34 cellular contexts compared by ENCODE assay signal in the genomic region with DNA sequence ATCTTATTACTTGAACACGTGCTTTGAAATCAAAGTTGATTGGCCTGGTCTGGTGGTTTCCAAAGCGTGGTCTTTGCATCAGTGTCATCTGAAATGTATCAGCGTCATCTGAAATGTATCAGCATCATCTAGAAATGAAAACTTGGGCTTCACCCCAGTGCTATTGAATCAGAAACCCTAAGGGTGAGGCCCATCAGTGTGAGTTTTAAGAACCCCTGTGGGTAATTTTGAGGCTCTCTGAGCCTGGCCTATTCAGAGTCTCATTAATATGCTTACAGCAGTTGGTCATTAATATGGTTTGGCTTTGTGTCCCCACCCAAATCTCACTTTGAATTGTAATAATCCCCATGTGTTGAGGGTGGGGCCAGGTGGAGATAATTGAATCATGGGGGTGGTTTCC.
"Had no signal": no experiment of that assay in that cellular context is flagged by ENCODE, and none has a peak within 500 bp of the region (broad histone marks: within the 10 kb centered on the region; RNA-seq: fewer than 3 reads in every experiment).

No MANE protein-coding gene starts in this region.

- H3K9me3 Mint-ChIP-seq: activated naive CD4-positive, alpha-beta T cell treated with anti-CD3 and anti-CD28 coated beads, Interleukin-2, amount 10 ng/mL, durations not matched to agents 7 days and 5 days; activated naive CD4-positive, alpha-beta T cell treated with anti-CD3 and anti-CD28 coated beads, Interleukin-2, amount 50 U/mL, for 24 hours; activated naive CD4-positive, alpha-beta T cell treated with anti-CD3 and anti-CD28 coated beads, Interleukin-2, amount 50 U/mL, for 72 hours; activated naive CD8-positive, alpha-beta T cell treated with anti-CD3 and anti-CD28 coated beads for 36 hours; activated naive CD8-positive, alpha-beta T cell treated with anti-CD3 and anti-CD28 coated beads, Interleukin-2, amount 10 ng/mL, durations not matched to agents 7 days and 5 days; activated naive CD8-positive, alpha-beta T cell treated with anti-CD3 and anti-CD28 coated beads, Interleukin-2, amount 50 U/mL, for 24 hours; activated T-cell treated with anti-CD3 and anti-CD28 coated beads, Interleukin-2, amount 50 U/mL, for 24 hours; activated T-cell treated with anti-CD3 and anti-CD28 coated beads, Interleukin-2, amount 50 U/mL, for 4 hours; activated T-cell treated with anti-CD3 and anti-CD28 coated beads, Interleukin-2, amount 50 U/mL, for 72 hours; activated T-helper 1 cell treated with anti-CD3 and anti-CD28 coated beads, Interleukin-12 subunit alpha, Interleukin-12 subunit beta, Interleukin-2, Interleukin-4 antibody, amounts not matched to agents 30 ng/mL and 10 ng/mL and 1 ng/mL, durations not matched to agents 14 hours and 24 hours and 36 hours; activated T-helper 17 cell treated with anti-CD3 and anti-CD28 coated beads, Interleukin-2, amount 50 U/mL, for 72 hours; activated T-helper 2 cell treated with anti-CD3 and anti-CD28 coated beads, Interferon-gamma antibody, Interleukin-2, Interleukin-4, amounts not matched to agents 10 μg/mL and 5 μg/mL and 100 μg/mL, durations not matched to agents 14 hours and 24 hours and 36 hours; brain; central memory CD8-positive, alpha-beta T cell had no signal

- ATAC-seq: activated naive CD4-positive, alpha-beta T cell treated with anti-CD3 and anti-CD28 coated beads, Interleukin-2, amount 50 U/mL, for 72 hours; activated naive CD8-positive, alpha-beta T cell treated with anti-CD3 and anti-CD28 coated beads, Interleukin-2, amount 50 U/mL, for 24 hours; activated T-cell treated with anti-CD3 and anti-CD28 coated beads, Interleukin-2, amount 50 U/mL, for 4 hours; activated T-helper 17 cell treated with anti-CD3 and anti-CD28 coated beads, Interleukin-2, amount 50 U/mL, for 72 hours; body of pancreas had no signal

- H3K4me3 Mint-ChIP-seq: activated naive CD4-positive, alpha-beta T cell treated with anti-CD3 and anti-CD28 coated beads, Interleukin-2, amount 10 ng/mL, durations not matched to agents 7 days and 5 days; activated naive CD4-positive, alpha-beta T cell treated with anti-CD3 and anti-CD28 coated beads, Interleukin-2, amount 50 U/mL, for 24 hours; activated naive CD8-positive, alpha-beta T cell; activated naive CD8-positive, alpha-beta T cell treated with anti-CD3 and anti-CD28 coated beads for 36 hours; activated naive CD8-positive, alpha-beta T cell treated with anti-CD3 and anti-CD28 coated beads, Interleukin-2, amount 10 ng/mL, durations not matched to agents 7 days and 5 days; activated naive CD8-positive, alpha-beta T cell treated with anti-CD3 and anti-CD28 coated beads, Interleukin-2, amount 50 U/mL, for 24 hours; activated T-cell treated with anti-CD3 and anti-CD28 coated beads, Interleukin-2, amount 50 U/mL, for 24 hours; activated T-cell treated with anti-CD3 and anti-CD28 coated beads, Interleukin-2, amount 50 U/mL, for 4 hours; activated T-cell treated with anti-CD3 and anti-CD28 coated beads, Interleukin-2, amount 50 U/mL, for 72 hours; activated T-helper 1 cell treated with anti-CD3 and anti-CD28 coated beads, Interleukin-12 subunit alpha, Interleukin-12 subunit beta, Interleukin-2, Interleukin-4 antibody, amounts not matched to agents 30 ng/mL and 10 ng/mL and 1 ng/mL, durations not matched to agents 14 hours and 24 hours and 36 hours; activated T-helper 17 cell treated with anti-CD3 and anti-CD28 coated beads, Interleukin-2, amount 50 U/mL, for 72 hours; brain; central memory CD8-positive, alpha-beta T cell had no signal

- H3K27ac Mint-ChIP-seq: activated naive CD4-positive, alpha-beta T cell treated with anti-CD3 and anti-CD28 coated beads, Interleukin-2, amount 10 ng/mL, durations not matched to agents 7 days and 5 days; activated naive CD4-positive, alpha-beta T cell treated with anti-CD3 and anti-CD28 coated beads, Interleukin-2, amount 50 U/mL, for 24 hours; activated naive CD4-positive, alpha-beta T cell treated with anti-CD3 and anti-CD28 coated beads, Interleukin-2, amount 50 U/mL, for 72 hours; activated naive CD8-positive, alpha-beta T cell; activated naive CD8-positive, alpha-beta T cell treated with anti-CD3 and anti-CD28 coated beads for 36 hours; activated naive CD8-positive, alpha-beta T cell treated with anti-CD3 and anti-CD28 coated beads, Interleukin-2, amount 10 ng/mL, durations not matched to agents 7 days and 5 days; activated naive CD8-positive, alpha-beta T cell treated with anti-CD3 and anti-CD28 coated beads, Interleukin-2, amount 50 U/mL, for 24 hours; activated T-cell treated with anti-CD3 and anti-CD28 coated beads, Interleukin-2, amount 50 U/mL, for 24 hours; activated T-cell treated with anti-CD3 and anti-CD28 coated beads, Interleukin-2, amount 50 U/mL, for 72 hours; activated T-helper 1 cell treated with anti-CD3 and anti-CD28 coated beads, Interleukin-12 subunit alpha, Interleukin-12 subunit beta, Interleukin-2, Interleukin-4 antibody, amounts not matched to agents 30 ng/mL and 10 ng/mL and 1 ng/mL, durations not matched to agents 14 hours and 24 hours and 36 hours; activated T-helper 17 cell treated with anti-CD3 and anti-CD28 coated beads, Interleukin-2, amount 50 U/mL, for 72 hours; activated T-helper 2 cell treated with anti-CD3 and anti-CD28 coated beads, Interferon-gamma antibody, Interleukin-2, Interleukin-4, amounts not matched to agents 10 μg/mL and 5 μg/mL and 100 μg/mL, durations not matched to agents 14 hours and 24 hours and 36 hours had no signal

- H3K4me1 Mint-ChIP-seq: activated naive CD4-positive, alpha-beta T cell treated with anti-CD3 and anti-CD28 coated beads, Interleukin-2, amount 10 ng/mL, durations not matched to agents 7 days and 5 days; activated naive CD4-positive, alpha-beta T cell treated with anti-CD3 and anti-CD28 coated beads, Interleukin-2, amount 50 U/mL, for 24 hours; activated naive CD8-positive, alpha-beta T cell treated with anti-CD3 and anti-CD28 coated beads for 36 hours; activated naive CD8-positive, alpha-beta T cell treated with anti-CD3 and anti-CD28 coated beads, Interleukin-2, amount 10 ng/mL, durations not matched to agents 7 days and 5 days; activated naive CD8-positive, alpha-beta T cell treated with anti-CD3 and anti-CD28 coated beads, Interleukin-2, amount 50 U/mL, for 24 hours; activated T-helper 17 cell treated with anti-CD3 and anti-CD28 coated beads, Interleukin-2, amount 50 U/mL, for 72 hours; central memory CD8-positive, alpha-beta T cell had no signal

- DNase-seq: activated effector memory CD4-positive, alpha-beta T cell treated with anti-CD3 and anti-CD28 coated beads, Interleukin-2, amount 50 U/mL, for 16 hours; activated effector memory CD4-positive, alpha-beta T cell treated with Interleukin-2 at 50 U/mL for 16 hours; activated gamma-delta T cell; activated gamma-delta T cell treated with Interleukin-2 at 50 U/mL for 16 hours; activated naive CD4-positive, alpha-beta T cell; activated naive CD4-positive, alpha-beta T cell treated with anti-CD3 and anti-CD28 coated beads, Interleukin-2, amount 10 ng/mL, durations not matched to agents 7 days and 5 days; activated naive CD4-positive, alpha-beta T cell treated with anti-CD3 and anti-CD28 coated beads, Interleukin-2, amount 50 U/mL, for 16 hours; activated naive CD4-positive, alpha-beta T cell treated with Interleukin-2 at 50 U/mL for 16 hours; activated naive CD8-positive, alpha-beta T cell treated with anti-CD3 and anti-CD28 coated beads for 36 hours; activated naive CD8-positive, alpha-beta T cell treated with anti-CD3 and anti-CD28 coated beads, Interleukin-2, amount 10 ng/mL, durations not matched to agents 7 days and 5 days; activated naive CD8-positive, alpha-beta T cell treated with anti-CD3 and anti-CD28 coated beads, Interleukin-2, amount 50 U/mL, for 24 hours; activated T-cell treated with anti-CD3 and anti-CD28 coated beads, Interleukin-2, amount 50 U/mL, for 1 hour; activated T-cell treated with anti-CD3 and anti-CD28 coated beads, Interleukin-2, amount 50 U/mL, for 24 hours; activated T-cell treated with anti-CD3 and anti-CD28 coated beads, Interleukin-2, amount 50 U/mL, for 4 hours; activated T-cell treated with anti-CD3 and anti-CD28 coated beads, Interleukin-2, amount 50 U/mL, for 48 hours; activated T-cell treated with anti-CD3 and anti-CD28 coated beads, Interleukin-2, amount 50 U/mL, for 72 hours; adrenal gland; amniotic stem cell; amygdala; anterior cingulate cortex; aorta; body of pancreas; brain microvascular endothelial cell; caudate nucleus; central memory CD4-positive, alpha-beta T cell; cerebellar nuclear complex had no signal

- H3K27me3 Mint-ChIP-seq: activated naive CD8-positive, alpha-beta T cell treated with anti-CD3 and anti-CD28 coated beads, Interleukin-2, amount 10 ng/mL, durations not matched to agents 7 days and 5 days; activated naive CD8-positive, alpha-beta T cell treated with anti-CD3 and anti-CD28 coated beads, Interleukin-2, amount 50 U/mL, for 24 hours; activated T-helper 17 cell treated with anti-CD3 and anti-CD28 coated beads, Interleukin-2, amount 50 U/mL, for 72 hours; brain had no signal

- H3K36me3 Mint-ChIP-seq: activated naive CD4-positive, alpha-beta T cell treated with anti-CD3 and anti-CD28 coated beads, Interleukin-2, amount 10 ng/mL, durations not matched to agents 7 days and 5 days; activated naive CD4-positive, alpha-beta T cell treated with anti-CD3 and anti-CD28 coated beads, Interleukin-2, amount 50 U/mL, for 24 hours; activated naive CD4-positive, alpha-beta T cell treated with anti-CD3 and anti-CD28 coated beads, Interleukin-2, amount 50 U/mL, for 72 hours; activated naive CD8-positive, alpha-beta T cell; activated naive CD8-positive, alpha-beta T cell treated with anti-CD3 and anti-CD28 coated beads for 36 hours; activated naive CD8-positive, alpha-beta T cell treated with anti-CD3 and anti-CD28 coated beads, Interleukin-2, amount 10 ng/mL, durations not matched to agents 7 days and 5 days; brain had no signal
